Comparison of ENCODE assay signal across 8 cellular contexts in the genomic region with DNA sequence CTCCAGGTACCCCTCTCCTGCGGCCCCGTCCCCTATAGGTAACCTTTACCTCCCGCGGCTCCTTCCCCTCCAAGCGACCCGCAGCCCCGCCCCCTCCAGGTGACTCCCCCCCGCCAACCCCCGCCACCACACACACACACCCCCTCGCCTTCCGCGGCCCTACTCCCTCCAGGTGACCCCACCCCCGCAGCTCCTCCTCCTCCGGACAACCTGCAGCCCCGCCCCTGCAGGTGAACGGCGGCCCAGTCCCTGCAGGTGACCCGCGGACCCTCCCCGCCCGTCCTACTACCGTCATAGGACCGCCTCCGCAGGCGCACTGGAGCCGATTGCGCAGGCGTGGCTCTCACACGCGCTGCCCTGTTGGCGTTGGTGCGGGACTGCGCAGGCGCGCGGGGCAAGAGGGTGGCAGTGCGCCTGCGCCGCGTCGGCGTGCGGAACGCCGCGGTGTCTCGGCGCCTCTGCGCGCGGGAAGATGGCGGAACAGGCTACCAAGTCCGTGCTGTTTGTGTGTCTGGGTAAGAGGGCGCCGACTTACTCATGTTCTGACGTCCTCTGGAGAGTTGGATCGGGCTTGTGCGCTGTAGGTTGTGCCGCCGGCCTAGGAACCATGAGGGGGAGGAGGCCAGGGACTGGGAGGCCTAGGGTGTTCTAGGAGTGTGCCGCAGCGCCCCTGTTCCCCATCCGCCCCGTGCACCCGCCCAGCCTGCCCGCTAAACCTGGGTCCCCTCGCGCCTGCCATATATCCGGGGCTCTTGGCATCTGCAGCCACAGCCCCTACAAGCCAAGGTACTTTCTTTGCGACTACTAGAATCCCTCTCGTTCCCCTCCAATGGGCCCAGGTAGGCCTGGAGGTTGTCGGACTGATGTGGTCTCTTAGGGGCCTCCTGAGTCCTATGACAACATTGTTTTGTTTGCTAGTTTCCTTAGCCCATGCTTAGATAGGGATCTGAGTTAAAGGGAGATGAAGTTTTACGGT. TPM values are rescaled to one million over a fixed set of nuclear protein-coding genes. Genes with fewer than 3 reads are reported as not detected.
DNase-seq lines count a peak whose midpoint lies in the region; ATAC-seq lines count a peak whose summit lies in the region.

A gene (plus strand): TSS at position 455 of the 976 bp plus-strand sequence. CDS start 18 bp downstream, at position 473.

- ATAC-seq in GM19395 (IDR thresholded peaks at IDR 0.05; ENCODE audit: unreplicated experiment): peak; percentile 86
- peak; percentile 91 for ATAC-seq in HG03558 (IDR thresholded peaks at IDR 0.05; ENCODE audit: extremely low read depth, unreplicated experiment)
- ATAC-seq in left lobe of liver: peak; percentile 92

- DNase-seq in CD1c-positive myeloid dendritic cell (ENCODE audit: extremely low spot score) (peak; percentile 99), NCI-H748 (lab: John Stamatoyannopoulos, UW; ENCODE audit: unreplicated experiment) (peak; percentile 98), dedifferentiated amniotic fluid mesenchymal stem cell (ENCODE audit: extremely low spot score) (peak; percentile 81), left lobe of liver (ENCODE audit: low spot score) (peak; percentile 97)
- peak; percentile 93 for DNase-seq in activated CD4-positive, alpha-beta T cell treated with anti-CD3 and anti-CD28 coated beads, Interleukin-2, amount 50 U/mL, for 1 hour
- DNase-seq in stimulated activated CD4-positive, alpha-beta T cell treated with anti-CD3 and anti-CD28 coated beads, Interleukin-2, amount 100 ng/mL, for 24 hours: peak; percentile 94 to 95

RNA-seq across cellular contexts. Expression of the gene that starts here (rescaled TPM):
- 58.7 TPM for total RNA-seq in left lobe of liver

Comparison
In these comparisons a context has a peak if more than half of its experiments do, and no peak if none do; other contexts are left out.
1. Peak in every context shown above with its lines: DNase-seq and ATAC-seq.